9 cellular contexts compared by ENCODE assay signal in the genomic region with DNA sequence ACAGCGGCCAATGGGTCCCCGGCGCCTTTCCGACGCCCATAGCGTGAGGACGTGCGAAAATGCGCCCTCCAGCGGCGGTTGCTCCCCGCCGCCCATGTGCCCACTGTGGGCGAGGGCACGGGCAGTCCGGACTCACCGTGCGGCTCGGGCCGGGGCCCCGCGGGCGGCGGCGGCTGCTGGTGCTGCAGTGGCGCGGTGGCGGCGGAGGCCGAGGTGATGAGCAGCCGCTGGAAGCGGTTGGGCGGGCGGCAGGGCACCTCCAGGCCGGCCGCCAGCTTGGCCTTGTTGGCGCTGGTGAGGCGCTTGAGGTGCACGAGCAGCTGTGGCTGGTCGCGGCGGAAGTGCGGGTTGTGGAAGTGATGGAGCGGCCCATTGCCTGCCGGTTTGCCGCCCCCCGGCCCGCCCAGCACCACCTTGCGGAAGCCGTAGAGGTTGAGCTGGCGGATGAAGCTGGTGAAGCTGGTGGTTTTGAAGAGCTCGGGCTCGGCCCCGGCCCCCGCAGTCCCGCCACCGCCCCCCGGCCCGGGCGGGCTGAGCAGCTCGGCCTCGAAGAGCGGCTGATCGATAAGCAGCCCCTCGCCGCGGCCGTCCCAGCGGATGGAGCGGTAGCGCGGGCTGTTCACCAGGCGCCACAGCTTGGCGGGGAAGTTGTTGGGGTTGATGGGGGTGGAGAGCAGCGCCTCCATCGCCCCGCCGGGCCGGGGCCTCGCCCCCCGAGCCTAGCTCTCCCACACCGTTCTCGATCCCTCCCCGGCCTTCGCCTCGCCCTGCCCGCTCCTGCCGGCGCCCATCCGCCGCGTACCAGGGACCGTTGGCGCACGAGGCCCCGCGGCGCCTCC. TPM values are rescaled to one million over a fixed set of nuclear protein-coding genes. Genes with fewer than 3 reads are reported as not detected.
DNase-seq lines count a peak whose midpoint lies in the region; ATAC-seq and TF ChIP-seq lines count a peak whose summit lies in the region.
"Had no signal": no experiment of that assay in that cellular context is flagged by ENCODE, and none has a peak within 500 bp of the region (broad histone marks: within the 10 kb centered on the region; RNA-seq: fewer than 3 reads in every experiment).

A gene with protein sequence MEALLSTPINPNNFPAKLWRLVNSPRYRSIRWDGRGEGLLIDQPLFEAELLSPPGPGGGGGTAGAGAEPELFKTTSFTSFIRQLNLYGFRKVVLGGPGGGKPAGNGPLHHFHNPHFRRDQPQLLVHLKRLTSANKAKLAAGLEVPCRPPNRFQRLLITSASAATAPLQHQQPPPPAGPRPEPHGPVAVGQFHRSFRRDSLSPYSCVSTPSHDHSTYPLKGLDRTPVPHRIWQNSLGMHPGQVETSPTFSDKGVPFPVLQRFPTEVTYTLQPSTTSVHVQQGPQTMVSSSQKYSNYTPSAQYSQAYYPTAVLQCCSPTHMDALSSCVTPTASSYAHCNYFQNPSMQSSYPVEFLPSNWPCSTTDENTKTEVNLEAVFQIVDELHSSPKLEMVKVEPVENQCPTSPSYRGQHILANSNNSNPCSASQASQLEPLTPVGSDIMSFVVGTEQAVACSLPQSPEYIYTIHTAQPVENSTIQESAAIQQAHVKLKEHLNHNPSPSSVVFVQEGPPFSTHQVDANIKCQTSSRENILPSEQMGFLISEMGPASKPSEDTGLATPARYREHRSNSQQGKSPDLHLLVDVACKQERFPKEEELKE (minus strand): TSS at position 820 of the 839 bp plus-strand sequence. CDS start 134 bp downstream, at position 686.

- peak; percentile 39 for TF ChIP-seq CTCF in cardiac muscle cell (IDR thresholded peaks at IDR 0.05; ENCODE audit: low read depth, low read length)
- no peak for TF ChIP-seq CTCF in nephron progenitor cell (IDR thresholded peaks at IDR 0.05)

- H3K4me3 Mint-ChIP-seq in nephron progenitor cell = no peak within 1 kb of the TSS

- H3K4me1 Mint-ChIP-seq in nephron progenitor cell = no peaks in the 10 kb centered on the region

- H3K27ac ChIP-seq in cardiac muscle cell = no peak within 1 kb of the TSS
- H3K27ac ChIP-seq: HL-60 had no signal

- H3K27me3 Mint-ChIP-seq in nephron progenitor cell (ENCODE audit: low read depth, poor library complexity) = peaks cover 4% of the 10 kb centered on the region

- no peaks in the 10 kb centered on the region for H3K27me3 ChIP-seq in cardiac muscle cell

- peaks cover 25% of the 10 kb centered on the region for H3K36me3 ChIP-seq in cardiac muscle cell

- H3K4me1 ChIP-seq in cardiac muscle cell (ENCODE audit: low read depth) = peaks cover 3% of the 10 kb centered on the region

- H3K4me3 ChIP-seq in cardiac muscle cell = no peak within 1 kb of the TSS

- H3K9me3 Mint-ChIP-seq in nephron progenitor cell = no peaks in the 10 kb centered on the region

- DNase-seq in activated CD8-positive, alpha-beta memory T cell treated with anti-CD3 and anti-CD28 coated beads, Interleukin-2, amount 50 U/mL, for 48 hours = peak; percentile 87
- DNase-seq in cardiac muscle cell (ENCODE audit: low read depth in 1 of 2, low spot score in 1 of 2) (peak in 1 of 2 donors; percentile 47), occipital lobe (lab: John Stamatoyannopoulos, UW) (no peak), nephron progenitor cell (no peak), NCI-H446 treated with DMSO at 0.1 percent for 48 hours (lab: John Stamatoyannopoulos, UW) (no peak)
- peak; percentile 48 for DNase-seq in stimulated activated CD8-positive, alpha-beta memory T cell treated with anti-CD3 and anti-CD28 coated beads, Interleukin-15, amount 100 ng/mL, for 1 hour (ENCODE audit: low read depth)

- peaks cover 50% of the 10 kb centered on the region for H3K36me3 Mint-ChIP-seq in nephron progenitor cell (ENCODE audit: low read depth)

- H3K27ac Mint-ChIP-seq in nephron progenitor cell = no peak within 1 kb of the TSS

- peak; percentile 67 for ATAC-seq in GM19452 (IDR thresholded peaks at IDR 0.05; ENCODE audit: unreplicated experiment)
- ATAC-seq in HG03571 (IDR thresholded peaks at IDR 0.05; ENCODE audit: unreplicated experiment) = no peak

- no peaks in the 10 kb centered on the region for H3K9me3 ChIP-seq in cardiac muscle cell (ENCODE audit: low read depth)

RNA-seq across cellular contexts. Expression of the gene that starts here (rescaled TPM):
- total RNA-seq in cardiac muscle cell = 0.03 and 0.07 TPM in 2 replicates
- not detected in 2 replicates for polyA plus RNA-seq in cardiac muscle cell
- 0.16 TPM for total RNA-seq in occipital lobe

Comparison
In these comparisons a context has a peak if more than half of its experiments do, and no peak if none do; other contexts are left out.
1. DNase-seq: peak in activated CD8-positive, alpha-beta memory T cell treated with anti-CD3 and anti-CD28 coated beads, Interleukin-2, amount 50 U/mL, for 48 hours (single experiment) and stimulated activated CD8-positive, alpha-beta memory T cell treated with anti-CD3 and anti-CD28 coated beads, Interleukin-15, amount 100 ng/mL, for 1 hour (single experiment); none in occipital lobe (single experiment), nephron progenitor cell (single experiment) and NCI-H446 treated with DMSO at 0.1 percent for 48 hours (single experiment).